37 cellular contexts compared by ENCODE assay signal in the genomic region with DNA sequence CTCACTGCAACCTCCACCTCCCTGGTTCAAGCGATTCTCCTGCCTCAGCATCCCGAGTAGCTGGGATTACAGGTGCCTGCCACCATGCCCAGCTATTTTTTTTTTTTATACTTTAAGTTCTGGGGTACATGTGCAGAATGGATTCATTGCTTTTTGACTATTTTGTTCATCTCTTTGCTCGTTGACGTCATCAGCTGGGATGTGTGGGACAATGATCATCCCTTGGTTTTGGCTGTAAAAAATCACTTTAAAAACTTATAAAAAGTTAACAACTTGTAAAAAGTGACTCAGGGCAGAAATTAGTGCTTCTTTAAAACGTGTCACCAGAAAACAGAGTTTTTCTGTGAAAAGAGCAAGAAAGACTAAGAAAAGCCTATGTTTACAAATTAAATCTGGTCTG. TPM values are rescaled to one million over a fixed set of nuclear protein-coding genes. Genes with fewer than 3 reads are reported as not detected.
"Had no signal": no experiment of that assay in that cellular context is flagged by ENCODE, and none has a peak within 500 bp of the region (broad histone marks: within the 10 kb centered on the region; RNA-seq: fewer than 3 reads in every experiment).

No MANE protein-coding gene starts in this region.

- H3K4me1 ChIP-seq: ascending aorta, body of pancreas, breast epithelium had no signal

- H3K27me3 ChIP-seq: adrenal gland, ascending aorta, body of pancreas, brain microvascular endothelial cell, breast epithelium, cardiac muscle cell had no signal

- H3K9me3 ChIP-seq: adrenal gland, ascending aorta, body of pancreas, breast epithelium had no signal

- H3K27ac ChIP-seq: adrenal gland, ascending aorta, body of pancreas, brain microvascular endothelial cell, breast epithelium, cardiac muscle cell had no signal

- DNase-seq: activated effector memory CD4-positive, alpha-beta T cell treated with anti-CD3 and anti-CD28 coated beads, Interleukin-2, amount 50 U/mL, for 16 hours; activated effector memory CD4-positive, alpha-beta T cell treated with Interleukin-2 at 50 U/mL for 16 hours; activated gamma-delta T cell; activated gamma-delta T cell treated with Interleukin-2 at 50 U/mL for 16 hours; activated naive CD4-positive, alpha-beta T cell; activated naive CD4-positive, alpha-beta T cell treated with anti-CD3 and anti-CD28 coated beads for 36 hours; activated naive CD4-positive, alpha-beta T cell treated with anti-CD3 and anti-CD28 coated beads, Interleukin-2, amount 10 ng/mL, durations not matched to agents 7 days and 5 days; activated naive CD4-positive, alpha-beta T cell treated with anti-CD3 and anti-CD28 coated beads, Interleukin-2, amount 50 U/mL, for 16 hours; activated naive CD4-positive, alpha-beta T cell treated with Interleukin-2 at 50 U/mL for 16 hours; activated naive CD8-positive, alpha-beta T cell treated with anti-CD3 and anti-CD28 coated beads for 36 hours; activated naive CD8-positive, alpha-beta T cell treated with anti-CD3 and anti-CD28 coated beads, Interleukin-2, amount 10 ng/mL, durations not matched to agents 7 days and 5 days; activated naive CD8-positive, alpha-beta T cell treated with anti-CD3 and anti-CD28 coated beads, Interleukin-2, amount 50 U/mL, for 24 hours; activated T-cell treated with anti-CD3 and anti-CD28 coated beads, Interleukin-2, amount 50 U/mL, for 1 hour; activated T-cell treated with anti-CD3 and anti-CD28 coated beads, Interleukin-2, amount 50 U/mL, for 24 hours; activated T-cell treated with anti-CD3 and anti-CD28 coated beads, Interleukin-2, amount 50 U/mL, for 4 hours; activated T-cell treated with anti-CD3 and anti-CD28 coated beads, Interleukin-2, amount 50 U/mL, for 48 hours; activated T-cell treated with anti-CD3 and anti-CD28 coated beads, Interleukin-2, amount 50 U/mL, for 72 hours; adrenal gland; amniotic stem cell; amygdala; anterior cingulate cortex; aorta; body of pancreas; brain microvascular endothelial cell; caudate nucleus; central memory CD4-positive, alpha-beta T cell; cerebellar nuclear complex had no signal

- ATAC-seq: activated naive CD4-positive, alpha-beta T cell treated with anti-CD3 and anti-CD28 coated beads, Interleukin-2, amount 50 U/mL, for 72 hours; activated naive CD8-positive, alpha-beta T cell treated with anti-CD3 and anti-CD28 coated beads, Interleukin-2, amount 50 U/mL, for 24 hours; activated T-cell treated with anti-CD3 and anti-CD28 coated beads, Interleukin-2, amount 50 U/mL, for 4 hours; activated T-cell treated with anti-CD3 and anti-CD28 coated beads, Interleukin-2, amount 50 U/mL, for 72 hours; activated T-helper 17 cell treated with anti-CD3 and anti-CD28 coated beads, Interleukin-2, amount 50 U/mL, for 72 hours; body of pancreas had no signal

- H3K36me3 ChIP-seq: adrenal gland, ascending aorta, brain microvascular endothelial cell, breast epithelium, cardiac muscle cell had no signal

- H3K4me3 ChIP-seq: adrenal gland, ascending aorta, body of pancreas, breast epithelium, cardiac muscle cell had no signal

- FAIRE-seq: astrocyte, bronchial epithelial cell had no signal

RNA-seq across cellular contexts. Expression of a gene that starts 37.8 kb away (rescaled TPM):
- total RNA-seq: activated naive CD4-positive, alpha-beta T cell treated with anti-CD3 and anti-CD28 coated beads for 36 hours; activated naive CD4-positive, alpha-beta T cell treated with anti-CD3 and anti-CD28 coated beads, Interleukin-2, amount 50 U/mL, for 72 hours; activated naive CD8-positive, alpha-beta T cell treated with anti-CD3 and anti-CD28 coated beads for 36 hours; activated naive CD8-positive, alpha-beta T cell treated with anti-CD3 and anti-CD28 coated beads, Interleukin-2, amount 10 ng/mL, durations not matched to agents 7 days and 5 days; activated T-cell treated with anti-CD3 and anti-CD28 coated beads, Interleukin-2, amount 50 U/mL, for 72 hours; activated T-helper 1 cell treated with anti-CD3 and anti-CD28 coated beads, Interleukin-12 subunit alpha, Interleukin-12 subunit beta, Interleukin-2, Interleukin-4 antibody, amounts not matched to agents 30 ng/mL and 10 ng/mL and 1 ng/mL, durations not matched to agents 14 hours and 24 hours and 36 hours; activated T-helper 2 cell treated with anti-CD3 and anti-CD28 coated beads, Interferon-gamma antibody, Interleukin-2, Interleukin-4, amounts not matched to agents 10 μg/mL and 5 μg/mL and 100 μg/mL, durations not matched to agents 14 hours and 24 hours and 36 hours had no signal
- polyA plus RNA-seq: cardiac muscle cell had no signal

RNA-seq across cellular contexts. Expression of a gene that starts 38.5 kb away (rescaled TPM):
- total RNA-seq: activated naive CD4-positive, alpha-beta T cell treated with anti-CD3 and anti-CD28 coated beads for 36 hours; activated naive CD4-positive, alpha-beta T cell treated with anti-CD3 and anti-CD28 coated beads, Interleukin-2, amount 50 U/mL, for 72 hours; activated naive CD8-positive, alpha-beta T cell treated with anti-CD3 and anti-CD28 coated beads for 36 hours; activated naive CD8-positive, alpha-beta T cell treated with anti-CD3 and anti-CD28 coated beads, Interleukin-2, amount 10 ng/mL, durations not matched to agents 7 days and 5 days; activated T-cell treated with anti-CD3 and anti-CD28 coated beads, Interleukin-2, amount 50 U/mL, for 4 hours; activated T-cell treated with anti-CD3 and anti-CD28 coated beads, Interleukin-2, amount 50 U/mL, for 72 hours; activated T-helper 1 cell treated with anti-CD3 and anti-CD28 coated beads, Interleukin-12 subunit alpha, Interleukin-12 subunit beta, Interleukin-2, Interleukin-4 antibody, amounts not matched to agents 30 ng/mL and 10 ng/mL and 1 ng/mL, durations not matched to agents 14 hours and 24 hours and 36 hours; activated T-helper 17 cell treated with anti-CD3 and anti-CD28 coated beads, Interleukin-2, amount 50 U/mL, for 72 hours; activated T-helper 2 cell treated with anti-CD3 and anti-CD28 coated beads, Interferon-gamma antibody, Interleukin-2, Interleukin-4, amounts not matched to agents 10 μg/mL and 5 μg/mL and 100 μg/mL, durations not matched to agents 14 hours and 24 hours and 36 hours; ascending aorta; astrocyte; bronchial epithelial cell; cardiac muscle cell; chondrocyte had no signal
